Comparison of ENCODE assay signal across 10 cellular contexts in the genomic region with DNA sequence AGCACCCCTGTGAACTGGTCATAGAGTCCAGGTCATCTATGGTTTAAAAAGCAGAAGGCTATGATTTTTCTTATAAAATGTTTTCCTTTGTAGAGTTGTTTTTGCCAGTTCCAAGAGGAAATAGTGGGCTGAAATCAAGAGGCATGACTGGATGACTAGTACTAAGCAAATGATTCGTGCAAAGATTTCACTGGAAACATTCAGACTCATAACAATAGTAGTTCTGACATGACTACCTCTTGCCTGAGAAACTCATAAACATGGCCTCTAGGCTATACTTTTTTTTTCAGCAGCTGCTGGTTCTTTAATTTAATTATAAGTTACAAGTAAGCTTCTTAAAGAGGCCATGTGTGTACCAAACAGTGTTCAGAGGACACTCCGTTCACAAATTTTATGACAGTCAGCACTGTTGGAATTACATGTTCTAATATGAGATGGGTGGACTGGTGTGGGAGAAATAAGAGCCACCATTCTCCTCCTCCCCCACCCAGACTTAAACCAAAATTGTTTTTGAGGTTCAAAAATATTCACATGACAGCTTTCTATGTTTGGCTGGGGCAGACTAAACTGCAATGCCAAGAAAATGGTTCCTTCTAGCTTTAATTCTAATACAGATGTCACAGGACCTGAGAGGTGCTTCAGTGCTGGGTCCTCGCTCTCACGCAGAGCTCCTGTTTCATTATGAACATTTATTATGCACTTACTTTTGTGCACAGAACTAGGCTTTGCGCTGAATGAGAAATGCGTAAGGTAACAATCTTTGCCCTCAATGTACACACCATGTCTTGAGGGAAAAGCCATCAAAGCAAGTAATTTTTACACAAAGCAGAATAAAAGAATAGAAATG.
DNase-seq lines count a peak whose midpoint lies in the region; ATAC-seq and TF ChIP-seq lines count a peak whose summit lies in the region.
"Had no signal": no experiment of that assay in that cellular context is flagged by ENCODE, and none has a peak within 500 bp of the region (broad histone marks: within the 10 kb centered on the region; RNA-seq: fewer than 3 reads in every experiment).

No MANE protein-coding gene starts in this region.

- DNase-seq in foreskin keratinocyte (peak; percentile 11 to 37), KG1 (lab: John Stamatoyannopoulos, UW) (no peak), cortex of kidney (lab: John Stamatoyannopoulos, UW) (no peak), NCI-H226 (no peak)
- no peak for DNase-seq in stimulated activated naive CD4-positive, alpha-beta T cell treated with Interleukin-2 at 50 U/mL for 16 hours (lab: John Stamatoyannopoulos, UW)
- DNase-seq: dorsolateral prefrontal cortex, NCI-H187 treated with DMSO at 0.1 percent for 48 hours had no signal

- TF ChIP-seq CTCF in foreskin keratinocyte (conservative IDR thresholded peaks at IDR 0.05): no peak

- peak; percentile 62 for ATAC-seq in GM18511 (IDR thresholded peaks at IDR 0.05; ENCODE audit: unreplicated experiment)
- ATAC-seq in GM21576 (IDR thresholded peaks at IDR 0.05; ENCODE audit: unreplicated experiment): peak; percentile 38
- peak; percentile 42 for ATAC-seq in HG03460 (IDR thresholded peaks at IDR 0.05; ENCODE audit: unreplicated experiment)
- peak; percentile 44 for ATAC-seq in foreskin keratinocyte

- no peak overlapping the region for H3K27ac ChIP-seq in foreskin keratinocyte
- H3K27ac ChIP-seq: dorsolateral prefrontal cortex had no signal

- H3K4me1 ChIP-seq in foreskin keratinocyte: no peaks in the 10 kb centered on the region

- H3K27me3 ChIP-seq in foreskin keratinocyte: no peaks in the 10 kb centered on the region
- H3K27me3 ChIP-seq: dorsolateral prefrontal cortex had no signal

Comparison
In these comparisons a context has a peak if more than half of its experiments do, and no peak if none do; other contexts are left out.
1. DNase-seq: peak in foreskin keratinocyte (2 of 2); none in KG1 (single experiment), stimulated activated naive CD4-positive, alpha-beta T cell treated with Interleukin-2 at 50 U/mL for 16 hours (single experiment), cortex of kidney (single experiment) and NCI-H226 (single experiment).
2. Peak in every context shown above with its lines, with median percentiles within 50 percentile points of each other: ATAC-seq.